Comparison of ENCODE assay signal across 8 cellular contexts in genomic region chr12:53751336-53752191, GRCh38. TPM values are rescaled to one million over a fixed set of nuclear protein-coding genes. Genes with fewer than 3 reads are reported as not detected.
A peak's percentile ranks its signal among the peaks of the same experiment; 100 is the strongest.
DNase-seq lines count a peak whose midpoint lies in the region; ATAC-seq and TF ChIP-seq lines count a peak whose summit lies in the region.

Gene CISTR (minus strand): TSS chr12:53751979.

- no peak within 1 kb of the TSS for H3K27ac ChIP-seq in OCI-LY3 (ENCODE audit: low read length)
- H3K27ac ChIP-seq in lung (ENCODE audit: low read depth in 1 of 2, low read length in 1 of 2): peak within 1 kb of the TSS in 1 of 2 donors; percentile 43
- peak within 1 kb of the TSS in 1 of 4 donors; percentile 1 for H3K27ac ChIP-seq in transverse colon

- H4K20me1 ChIP-seq in OCI-LY3 (ENCODE audit: insufficient read depth, low read length): no peaks in the 10 kb centered on the region

- intact Hi-C loops in transverse colon (cut with DNase I; ENCODE audit: low total_unique reads): no loop called here

- H3K79me2 ChIP-seq in OCI-LY3 (ENCODE audit: low read length): no peaks in the 10 kb centered on the region

- TF ChIP-seq POLR2A in transverse colon (IDR thresholded peaks at IDR 0.05): no peak

- peak within 1 kb of the TSS; percentile 67 for H2AFZ ChIP-seq in OCI-LY3 (ENCODE audit: low read depth, low read length)

- no peaks in the 10 kb centered on the region for H3K36me3 ChIP-seq in BE2C
- no peaks in the 10 kb centered on the region for H3K36me3 ChIP-seq in OCI-LY3 (replicated peaks; ENCODE audit: low read depth, low read length)
- no peaks in the 10 kb centered on the region for H3K36me3 ChIP-seq in lung (ENCODE audit: control insufficient read depth in 2 of 2, insufficient read depth in 2 of 2, low read length in 2 of 2)
- no peaks in the 10 kb centered on the region for H3K36me3 ChIP-seq in transverse colon

- WGBS in lung, 2 donors: 1 to 3% methylated on average over 72 to 76 of the region's 76 CpGs
- WGBS in transverse colon (ENCODE audit: low coverage in 1 of 2), 2 donors: 4 to 8% methylated on average over 25 to 67 of the region's 76 CpGs

- no peak for TF ChIP-seq EP300 in transverse colon (IDR thresholded peaks at IDR 0.05; ENCODE audit: low read depth)

- peak within 1 kb of the TSS; percentile 90 for H3K4me2 ChIP-seq in OCI-LY3 (ENCODE audit: low read length)

- peaks cover 3% of the 10 kb centered on the region; the same call in 1 of the 2 replicates for H3K4me1 ChIP-seq in BE2C
- peaks cover 64% of the 10 kb centered on the region for H3K4me1 ChIP-seq in OCI-LY3 (ENCODE audit: low read length)
- peaks cover 0 to 11% of the 10 kb centered on the region in 2 donors for H3K4me1 ChIP-seq in lung (ENCODE audit: control insufficient read depth in 2 of 2, insufficient read depth in 2 of 2, low read length in 2 of 2)
- peaks cover 12 to 25% (median 19%) of the 10 kb centered on the region in 4 donors for H3K4me1 ChIP-seq in transverse colon

- H3K27me3 ChIP-seq in BE2C (peaks cover 84% of the 10 kb centered on the region), OCI-LY3 (ENCODE audit: low read depth, low read length) (peaks cover 63% of the 10 kb centered on the region), lung (ENCODE audit: control insufficient read depth, insufficient read depth) (no peaks in the 10 kb centered on the region), transverse colon (peaks cover 94% of the 10 kb centered on the region)

- H3K4me3 ChIP-seq in BE2C (ENCODE audit: low read depth, low read length): peak within 1 kb of the TSS; percentile 49
- peak within 1 kb of the TSS; percentile 79 for H3K4me3 ChIP-seq in OCI-LY3 (ENCODE audit: low read length)
- peak within 1 kb of the TSS; percentile 15 for H3K4me3 ChIP-seq in lung
- peak within 1 kb of the TSS; percentile 16 to 51 (median 37) for H3K4me3 ChIP-seq in transverse colon

- peak within 1 kb of the TSS; percentile 73 for H3K9ac ChIP-seq in OCI-LY3 (ENCODE audit: low read length)

- H3K9me3 ChIP-seq in BE2C (no peaks in the 10 kb centered on the region), OCI-LY3 (ENCODE audit: insufficient read depth, low read length) (no peaks in the 10 kb centered on the region), lung (ENCODE audit: control insufficient read depth in 2 of 2, insufficient read depth in 1 of 2, low read length in 1 of 2) (no peaks in the 10 kb centered on the region), transverse colon (no peaks in the 10 kb centered on the region)

- DNase-seq in BE2C (peak; percentile 19), cerebellar cortex (ENCODE audit: low spot score) (peak; percentile 66), lung (ENCODE audit: low spot score) (peak; percentile 42), transverse colon (peak; percentile 35)

- in situ Hi-C loops in transverse colon (cut with MboI; ENCODE audit: low pct_ligation_motif_present in 1 of 4, low pct_unique_long_range_greater_than_20kb in 1 of 4, low sequenced_read_pairs in 3 of 4): loop anchor here in 1 of 4 donors (25.0 kb wide), 1 partner anchor 436 kb away; the partner anchor contains the start of gene SMUG1

- TF ChIP-seq CTCF in BE2C (IDR thresholded peaks at IDR 0.05; ENCODE audit: low read depth, low read length) (no peak), OCI-LY3 (IDR thresholded peaks at IDR 0.05; ENCODE audit: low read depth, low read length) (no peak), lung (IDR thresholded peaks at IDR 0.05; ENCODE audit: control extremely low read depth, extremely low read depth) (no peak), transverse colon (IDR thresholded peaks at IDR 0.05) (no peak)

- ATAC-seq in GM19397 (IDR thresholded peaks at IDR 0.05; ENCODE audit: unreplicated experiment) (peak; percentile 33), lung (ENCODE audit: insufficient read depth, low FRiP score) (peak; percentile 36), GM18861 (IDR thresholded peaks at IDR 0.05; ENCODE audit: unreplicated experiment) (no peak), GM21367 (IDR thresholded peaks at IDR 0.05; ENCODE audit: unreplicated experiment) (no peak)

RNA-seq across cellular contexts. Expression of gene CISTR, which starts in this region (rescaled TPM):
- not detected for polyA plus RNA-seq in BE2C (2012; ENCODE audit: insufficient read depth, insufficient read length, low read depth)
- total RNA-seq in lung: not detected
- polyA plus RNA-seq in lung: not detected
- not detected for total RNA-seq in transverse colon

Comparison
In these comparisons a context has a peak if more than half of its experiments do, and no peak if none do; other contexts are left out.
1. Peak in DNase-seq, ATAC-seq and H3K4me3 ChIP-seq in lung; RNA of the gene not detected or under 1 TPM.
2. Peak in DNase-seq and H3K4me3 ChIP-seq in transverse colon; RNA of the gene not detected or under 1 TPM.
3. H3K4me3 ChIP-seq: peak in every context shown above with its lines; median percentile 79 in OCI-LY3; 49 in BE2C; 37 in transverse colon; 15 in lung.